ENCODE assay signal across 16 cellular contexts in genomic region chr13:30377312-30377685, GRCh38. TPM values are rescaled to one million over a fixed set of nuclear protein-coding genes. Genes with fewer than 3 reads are reported as not detected.
A peak's percentile ranks its signal among the peaks of the same experiment; 100 is the strongest.
DNase-seq lines count a peak whose midpoint lies in the region; ATAC-seq, FAIRE-seq and TF ChIP-seq lines count a peak whose summit lies in the region.
"Had no signal": no experiment of that assay in that cellular context is flagged by ENCODE, and none has a peak within 500 bp of the region (broad histone marks: within the 10 kb centered on the region; RNA-seq: fewer than 3 reads in every experiment).

No MANE protein-coding gene starts in this region.

- H3F3A ChIP-seq in GM23248 (ENCODE audit: insufficient read depth) = no peaks in the 10 kb centered on the region

- no peaks in the 10 kb centered on the region for H4K20me1 ChIP-seq in GM23248 (ENCODE audit: insufficient read depth)

- H3K9ac ChIP-seq in kidney (ENCODE audit: low read length in 2 of 2) (no peak overlapping the region), GM23248 (no peak overlapping the region)

- TF ChIP-seq CTCF in cardiac muscle cell (IDR thresholded peaks at IDR 0.05; ENCODE audit: low read depth, low read length) = no peak
- no peak for TF ChIP-seq CTCF in kidney (IDR thresholded peaks at IDR 0.05; ENCODE audit: borderline replicate concordance, extremely low read depth, insufficient read depth)
- no peak for TF ChIP-seq CTCF in vagina (IDR thresholded peaks at IDR 0.05)

- H3K36me3 ChIP-seq in cardiac muscle cell (no peaks in the 10 kb centered on the region), kidney (ENCODE audit: control insufficient read depth in 1 of 2, insufficient read depth in 2 of 2, low read length in 2 of 2) (no peaks in the 10 kb centered on the region), vagina (no peaks in the 10 kb centered on the region), GM23248 (ENCODE audit: low read depth) (no peaks in the 10 kb centered on the region)
- H3K36me3 ChIP-seq: gastrocnemius medialis had no signal

- H3K4me3 ChIP-seq in cardiac muscle cell = no peak overlapping the region
- H3K4me3 ChIP-seq in kidney (ENCODE audit: low read length in 2 of 2) = no peak overlapping the region
- no peak overlapping the region for H3K4me3 ChIP-seq in vagina
- H3K4me3 ChIP-seq in GM23248 = no peak overlapping the region
- H3K4me3 ChIP-seq: gastrocnemius medialis, SK-N-MC had no signal

- H3K27ac Mint-ChIP-seq in T-cell = peak overlapping the region; percentile 97
- H3K27ac Mint-ChIP-seq: type B pancreatic cell had no signal

- H3K36me3 Mint-ChIP-seq in T-cell = no peaks in the 10 kb centered on the region
- H3K36me3 Mint-ChIP-seq: type B pancreatic cell had no signal

- CTCF ChIA-PET in T-cell (lab: Charles Lee) = interaction anchor here in 1 of 2 donors (1.0 kb wide), 1 partner anchor 18 kb away, joined by 3 read pairs; no protein-coding TSS in a partner anchor

- no peaks in the 10 kb centered on the region for H3K79me2 ChIP-seq in GM23248 (ENCODE audit: insufficient read depth)

- H3K9me2 ChIP-seq in GM23248 (ENCODE audit: insufficient read depth) = no peaks in the 10 kb centered on the region

- intact Hi-C loops in Right ventricle myocardium inferior (cut with DNase I) = no loop called here
- intact Hi-C loops in kidney (cut with DNase I) = no loop called here
- intact Hi-C loops in vagina (cut with DNase I) = no loop called here

- peaks cover 86 to 90% (median 89%) of the 10 kb centered on the region in 3 donors for H3K4me1 Mint-ChIP-seq in T-cell

- no peak for DNase-seq in cardiac muscle cell (ENCODE audit: low read depth in 1 of 2, low spot score in 1 of 2)
- no peak for DNase-seq in Right ventricle myocardium inferior (ENCODE audit: missing footprints)
- DNase-seq in T-cell = no peak
- DNase-seq in kidney = no peak
- DNase-seq in vagina (ENCODE audit: extremely low spot score in 2 of 2) = no peak
- no peak for DNase-seq in GM23248
- DNase-seq in DMS 273 (lab: John Stamatoyannopoulos, UW; ENCODE audit: unreplicated experiment) = no peak
- DNase-seq: DMS79, gastrocnemius medialis, NCI-H2171 treated with DMSO at 0.1 percent for 48 hours had no signal

- in situ Hi-C loops in GM23248 (cut with MboI) = no loop called here

- POLR2A ChIA-PET in T-cell (lab: Charles Lee) = interaction anchor here in 1 of 2 donors (1.1 to 1.6 kb wide), 2 partner anchors 8 to 18 kb away, joined by 3 read pairs; no protein-coding TSS in a partner anchor

- peak overlapping the region; percentile 59 for H3K27ac ChIP-seq in cardiac muscle cell
- no peak overlapping the region for H3K27ac ChIP-seq in kidney (ENCODE audit: low read depth in 2 of 2, low read length in 2 of 2)
- peak overlapping the region; percentile 61 for H3K27ac ChIP-seq in vagina
- H3K27ac ChIP-seq in GM23248 = no peak overlapping the region
- H3K27ac ChIP-seq: gastrocnemius medialis, SK-N-MC had no signal

- H3K27me3 ChIP-seq in cardiac muscle cell (no peaks in the 10 kb centered on the region), vagina (no peaks in the 10 kb centered on the region), GM23248 (replicated peaks; ENCODE audit: insufficient read depth) (no peaks in the 10 kb centered on the region)
- H3K27me3 ChIP-seq: gastrocnemius medialis had no signal

- H3K4me1 ChIP-seq in cardiac muscle cell (ENCODE audit: low read depth) (peaks cover 19% of the 10 kb centered on the region), kidney (ENCODE audit: control insufficient read depth in 1 of 2, insufficient read depth in 1 of 2, low read depth in 1 of 2, low read length in 2 of 2) (no peaks in the 10 kb centered on the region), vagina (peaks cover 31% of the 10 kb centered on the region), GM23248 (ENCODE audit: insufficient read depth) (0 out of 2 replicates have a peak, but pooled peaks cover 1% of the 10 kb centered on the region)

- TF ChIP-seq POLR2A in vagina (IDR thresholded peaks at IDR 0.05) = no peak

- H3K27me3 Mint-ChIP-seq in T-cell = no peaks in the 10 kb centered on the region
- H3K27me3 Mint-ChIP-seq: type B pancreatic cell had no signal

- no peaks in the 10 kb centered on the region for H3K9me3 Mint-ChIP-seq in T-cell
- H3K9me3 Mint-ChIP-seq: type B pancreatic cell had no signal

- H3K4me3 Mint-ChIP-seq in T-cell = peak overlapping the region in 2 of 3 donors; percentile 79 to 83
- H3K4me3 Mint-ChIP-seq: type B pancreatic cell had no signal

- peak; percentile 11 for FAIRE-seq in kidney (lab: Jason Lieb, UNC)
- FAIRE-seq: HTR-8/SVneo had no signal

- H3K9me3 ChIP-seq in cardiac muscle cell (ENCODE audit: low read depth) (no peaks in the 10 kb centered on the region), kidney (ENCODE audit: control insufficient read depth in 1 of 2, low read length in 2 of 2) (no peaks in the 10 kb centered on the region), vagina (no peaks in the 10 kb centered on the region), GM23248 (ENCODE audit: low read depth) (no peaks in the 10 kb centered on the region)
- H3K9me3 ChIP-seq: gastrocnemius medialis had no signal

- 59 to 62% methylated on average over 2 of the region's 2 CpGs for WGBS in GM23248 (ENCODE audit: low coverage in 1 of 2, low lambda C conversion rate in 2 of 2, missing lambda C conversion rate in 2 of 2), 2 experiments

- no peak overlapping the region for H2AFZ ChIP-seq in GM23248

- ATAC-seq in Right ventricle myocardium inferior (no peak), T-cell (replicated peaks in 1 of 4) (no peak), GM21529 (IDR thresholded peaks at IDR 0.05; ENCODE audit: unreplicated experiment) (no peak)

- no peak overlapping the region for H3K4me2 ChIP-seq in GM23248 (ENCODE audit: unreplicated experiment)

RNA-seq across cellular contexts. Expression of gene UBE2L5, which starts 45.0 kb away (rescaled TPM):
- total RNA-seq in cardiac muscle cell (0.06 TPM in 1 of 2 replicates, not detected in the other), Right ventricle myocardium inferior (not detected), T-cell (under 1 TPM in 1 of 5 donors, not detected in 4; 0.33 TPM), kidney (not detected), vagina (not detected)
- polyA plus RNA-seq in cardiac muscle cell (not detected in 2 replicates), kidney (ENCODE audit: insufficient read depth, low read depth, low replicate concordance) (not detected), GM23248 (2016; fragmentation: Nextera tagmentation; extraction: Ambion mirVana) (not detected in 2 replicates)
- total RNA-seq in GM23248 (2014; rRNA removed; shearing (Covaris generic)) = not detected in 2 replicates
- total RNA-seq: cardiac septum, gastrocnemius medialis, pulmonary artery endothelial cell had no signal

Comparison
In these comparisons a context has a peak if more than half of its experiments do, and no peak if none do; other contexts are left out.
1. H3K27ac ChIP-seq: peak in cardiac muscle cell (single experiment) and vagina (single experiment); none in kidney (0 of 2) and GM23248 (single experiment).